In genomic region chr2:38465789-38466127, GRCh38 we compare ENCODE assay signal across 8 cellular contexts.
A peak's percentile ranks its signal among the peaks of the same experiment; 100 is the strongest.
DNase-seq lines count a peak whose midpoint lies in the region; ATAC-seq, FAIRE-seq and TF ChIP-seq lines count a peak whose summit lies in the region.

No MANE protein-coding gene starts in this region.

- ATAC-seq in GM19395 (IDR thresholded peaks at IDR 0.05; ENCODE audit: unreplicated experiment) (no peak), HG03135 (IDR thresholded peaks at IDR 0.05; ENCODE audit: unreplicated experiment) (no peak)

- no peaks in the 10 kb centered on the region for H3K36me3 ChIP-seq in bronchial epithelial cell (ENCODE audit: control insufficient read depth, insufficient read depth, low read length)

- FAIRE-seq in GM12892 (lab: Jason Lieb, UNC) (peak; percentile 86), bronchial epithelial cell (lab: Jason Lieb, UNC) (no peak)

- TF ChIP-seq CTCF in NB4 (IDR thresholded peaks at IDR 0.05; ENCODE audit: low read depth, low read length) = peak; percentile 74
- peak; percentile 74 for TF ChIP-seq CTCF in bronchial epithelial cell (IDR thresholded peaks at IDR 0.05; ENCODE audit: insufficient read depth, low read length, severe bottlenecking)

- no peaks in the 10 kb centered on the region for H3K27me3 ChIP-seq in bronchial epithelial cell (ENCODE audit: control insufficient read depth, insufficient read depth, low read length)

- peak; percentile 33 for DNase-seq in Ammon's horn (ENCODE audit: low spot score)
- DNase-seq in GM12892 (ENCODE audit: insufficient read length) = peak; percentile 38
- peak; percentile 69 for DNase-seq in NB4 (ENCODE audit: low read depth)
- DNase-seq in bronchial epithelial cell (ENCODE audit: low read depth) = peak; percentile 49
- peak; percentile 33 for DNase-seq in medulla oblongata (ENCODE audit: extremely low spot score)
- no peak for DNase-seq in cortex of kidney (lab: John Stamatoyannopoulos, UW)

- no peak overlapping the region for H3K4me3 ChIP-seq in NB4 (ENCODE audit: low read depth, low read length)
- no peak overlapping the region for H3K4me3 ChIP-seq in bronchial epithelial cell (ENCODE audit: low read depth, low read length)

- TF ChIP-seq POLR2A in GM12892 (IDR thresholded peaks at IDR 0.05; ENCODE audit: low read depth, low read length) (no peak), NB4 (IDR thresholded peaks at IDR 0.05; ENCODE audit: extremely low read depth, insufficient read length) (no peak)
